ENCODE assay signal across 23 cellular contexts in the genomic region with DNA sequence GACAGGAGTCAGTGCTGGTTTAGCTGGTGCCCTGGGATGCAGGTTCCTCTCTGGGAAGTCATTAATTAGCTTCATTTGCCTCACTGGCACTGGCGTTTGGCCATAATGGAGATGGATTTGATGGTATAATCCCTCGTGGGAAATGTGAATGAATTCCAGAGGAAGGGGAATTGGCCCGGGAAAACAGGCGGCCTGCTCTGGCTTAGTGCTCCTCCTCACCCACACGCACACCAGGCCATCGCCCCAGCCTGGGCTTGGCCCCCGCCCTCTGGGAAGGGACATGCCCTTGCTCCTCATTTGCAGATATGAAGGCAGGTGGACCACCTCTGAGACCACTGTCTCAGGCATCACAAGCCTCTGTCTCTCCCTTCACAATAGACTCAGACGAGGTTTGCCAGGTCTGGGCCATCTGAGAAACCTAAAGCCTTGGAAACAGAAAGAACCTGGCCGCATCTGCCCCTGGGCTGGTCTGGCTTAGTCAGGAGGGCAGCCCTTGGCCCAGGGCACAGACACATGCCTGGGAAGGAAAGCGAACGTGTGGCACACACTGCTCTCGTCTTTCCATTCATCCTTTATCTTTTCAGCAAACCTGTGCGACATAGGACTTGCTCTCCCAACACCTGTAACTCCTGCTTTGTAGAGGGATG.
"Had no signal": no experiment of that assay in that cellular context is flagged by ENCODE, and none has a peak within 500 bp of the region (broad histone marks: within the 10 kb centered on the region; RNA-seq: fewer than 3 reads in every experiment).

No MANE protein-coding gene starts in this region.

- H3K9me3 ChIP-seq: adrenal gland had no signal

- DNase-seq: activated CD4-positive, alpha-beta memory T cell treated with anti-CD3 and anti-CD28 coated beads, Interleukin-2, amount 10 ng/mL, durations not matched to agents 7 days and 5 days; activated CD4-positive, alpha-beta T cell treated with anti-CD3 and anti-CD28 coated beads for 36 hours; activated CD4-positive, alpha-beta T cell treated with anti-CD3 and anti-CD28 coated beads, Interleukin-2, amount 50 U/mL, for 1 hour; activated naive CD4-positive, alpha-beta T cell treated with anti-CD3 and anti-CD28 coated beads, Interleukin-2, amount 50 U/mL, for 16 hours; activated naive CD8-positive, alpha-beta T cell treated with anti-CD3 and anti-CD28 coated beads, Interleukin-2, amount 10 ng/mL, durations not matched to agents 7 days and 5 days; activated T-cell treated with anti-CD3 and anti-CD28 coated beads, Interleukin-2, amount 50 U/mL, for 72 hours; adrenal gland; anterior cingulate cortex; cerebellar nuclear complex; NCI-H1930; NCI-H2171; NCI-H226; NCI-H69; PC-3; SIG-M5; T-cell; T-helper 2 cell; T1000; WERI-Rb-1 had no signal

- H3K9ac ChIP-seq: KMS-11 had no signal

- FAIRE-seq: bronchial epithelial cell, colon, RCC 7860 had no signal

- H3K27me3 ChIP-seq: adrenal gland had no signal

- H3K4me1 ChIP-seq: adrenal gland had no signal

- ATAC-seq: activated CD4-positive, alpha-beta T cell treated with anti-CD3 and anti-CD28 coated beads for 36 hours; activated T-cell treated with anti-CD3 and anti-CD28 coated beads, Interleukin-2, amount 50 U/mL, for 72 hours; PC-3; T-cell had no signal

- H3K4me3 ChIP-seq: adrenal gland had no signal

- H3K36me3 ChIP-seq: adrenal gland, WERI-Rb-1 had no signal

- H3K4me2 ChIP-seq: KMS-11 had no signal

- H3K27ac ChIP-seq: adrenal gland, KMS-11, WERI-Rb-1 had no signal
